Comparison of ENCODE assay signal across 12 cellular contexts in the genomic region with DNA sequence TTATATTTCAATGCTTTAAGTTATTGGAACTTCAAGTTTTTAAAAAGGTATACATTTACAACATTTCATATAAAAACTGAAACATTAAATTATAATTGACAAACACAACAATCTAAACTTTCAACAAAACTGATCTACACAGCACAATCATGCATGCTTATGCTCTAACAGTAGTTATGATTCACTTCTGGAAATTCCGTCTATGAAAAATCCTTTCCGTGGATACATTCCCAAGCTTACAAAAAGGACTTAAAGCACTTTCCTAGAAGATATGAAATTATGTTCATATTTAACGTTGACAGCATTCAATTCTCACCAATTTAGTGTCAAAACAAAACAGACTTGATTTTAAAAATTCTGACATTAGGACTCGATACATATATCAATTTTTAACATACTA. TPM values are rescaled to one million over a fixed set of nuclear protein-coding genes. Genes with fewer than 3 reads are reported as not detected.
A peak's percentile ranks its signal among the peaks of the same experiment; 100 is the strongest.
DNase-seq lines count a peak whose midpoint lies in the region; ATAC-seq and TF ChIP-seq lines count a peak whose summit lies in the region.
"Had no signal": no experiment of that assay in that cellular context is flagged by ENCODE, and none has a peak within 500 bp of the region (broad histone marks: within the 10 kb centered on the region; RNA-seq: fewer than 3 reads in every experiment).

No MANE protein-coding gene starts in this region.

- peaks cover 9% of the 10 kb centered on the region for H3K27me3 Mint-ChIP-seq in type B pancreatic cell

- H3K36me3 ChIP-seq in heart right ventricle (peaks cover 0 to 79% (median 65%) of the 10 kb centered on the region in 9 donors), left lung (peaks cover 0 to 71% of the 10 kb centered on the region in 2 donors), testis (ENCODE audit: low read depth, missing control alignments) (no peaks in the 10 kb centered on the region)

- peaks cover 37% of the 10 kb centered on the region for H3K4me1 Mint-ChIP-seq in type B pancreatic cell (ENCODE audit: unreplicated experiment)

- peaks cover 73% of the 10 kb centered on the region for H3K36me3 Mint-ChIP-seq in type B pancreatic cell

- no peaks in the 10 kb centered on the region for H3K9me3 Mint-ChIP-seq in type B pancreatic cell

- H3K27ac Mint-ChIP-seq in type B pancreatic cell, result peak overlapping the region; percentile 100

- DNase-seq in heart right ventricle, result no peak
- no peak for DNase-seq in left ventricle myocardium superior
- no peak for DNase-seq in astrocyte of the cerebellum (ENCODE audit: low read depth)
- DNase-seq in left lung, result no peak
- no peak for DNase-seq in type B pancreatic cell (ENCODE audit: extremely low spot score, unreplicated experiment)
- DNase-seq in retina, result no peak
- DNase-seq in testis, result no peak
- no peak for DNase-seq in activated CD8-positive, alpha-beta memory T cell treated with anti-CD3 and anti-CD28 coated beads, Interleukin-2, amount 50 U/mL, for 48 hours
- DNase-seq: caudate nucleus, DMS 273 treated with DMSO at 0.1 percent for 48 hours, NCI-H2227 treated with DMSO at 0.1 percent for 48 hours, small intestine had no signal

- H3K27ac ChIP-seq in heart right ventricle (no peak overlapping the region), left lung (peak overlapping the region in 1 of 2 donors; percentile 9), testis (no peak overlapping the region)

- peak overlapping the region in 9 of 10 donors; percentile 3 to 98 (median 89) for H3K4me3 ChIP-seq in heart right ventricle
- H3K4me3 ChIP-seq in astrocyte of the cerebellum (ENCODE audit: low read depth, low read length), result peak overlapping the region; percentile 87
- H3K4me3 ChIP-seq in left lung, result peak overlapping the region; percentile 66 to 96
- H3K4me3 ChIP-seq in testis, result peak overlapping the region in 1 of 2 donors; percentile 2

- ATAC-seq in heart right ventricle (no peak), left ventricle myocardium superior (no peak), left lung (no peak)

- TF ChIP-seq CTCF in heart right ventricle (IDR thresholded peaks at IDR 0.05) (no peak), astrocyte of the cerebellum (IDR thresholded peaks at IDR 0.05; ENCODE audit: low read depth, low read length, missing control alignments) (no peak), left lung (IDR thresholded peaks at IDR 0.05) (no peak), type B pancreatic cell (conservative IDR thresholded peaks at IDR 0.05) (no peak), testis (IDR thresholded peaks at IDR 0.05) (no peak)

- no peaks in the 10 kb centered on the region for H3K27me3 ChIP-seq in heart right ventricle
- no peaks in the 10 kb centered on the region for H3K27me3 ChIP-seq in left lung
- H3K27me3 ChIP-seq in testis, result no peaks in the 10 kb centered on the region

- no peak for TF ChIP-seq POLR2A in testis (IDR thresholded peaks at IDR 0.05)

- H3K9me3 ChIP-seq in heart right ventricle, result no peaks in the 10 kb centered on the region
- H3K9me3 ChIP-seq in left lung, result no peaks in the 10 kb centered on the region
- no peaks in the 10 kb centered on the region for H3K9me3 ChIP-seq in testis

- WGBS in heart right ventricle, 2 donors, result 2 to 6% methylated on average over 4 of the region's 4 CpGs
- WGBS in testis, 2 donors, result 25 to 30% methylated on average over 4 of the region's 4 CpGs

- H3K4me3 Mint-ChIP-seq in type B pancreatic cell, result peak overlapping the region; percentile 99

- H3K4me1 ChIP-seq in heart right ventricle, result peaks cover 13 to 83% (median 76%) of the 10 kb centered on the region in 9 donors
- peaks cover 25 to 79% of the 10 kb centered on the region in 2 donors for H3K4me1 ChIP-seq in left lung
- H3K4me1 ChIP-seq in testis, result peaks cover 37% of the 10 kb centered on the region

- in situ Hi-C loops in astrocyte of the cerebellum (cut with HindIII; ENCODE audit: low sequenced_read_pairs), result no loop called here

- intact Hi-C loops in heart right ventricle (cut with DNase I) (loop anchor here in 2 of 10 donors (5.0 kb wide), 2 partner anchors 62 to 67 kb away; partner anchors contain the start of gene RUFY1 (in 1 of the 2)), left ventricle myocardium superior (cut with micrococcal nuclease) (no loop called here), left lung (cut with DNase I) (no loop called here), testis (cut with DNase I; ENCODE audit: low total_unique reads) (loop anchor here (10.0 kb wide), 1 partner anchor 75 kb away; the partner anchor contains the start of gene CANX)

RNA-seq across cellular contexts. Expression of gene HNRNPH1, which starts 3.7 kb away (rescaled TPM):
- total RNA-seq in heart right ventricle (100 to 1,000 TPM; 147 to 227 (median 168) TPM), left ventricle myocardium superior (230 TPM), left lung (100 to 1,000 TPM; 404 to 490 TPM), type B pancreatic cell (ENCODE audit: low replicate concordance) (560 and 893 TPM in 2 replicates), testis (100 to 1,000 TPM; 626 to 636 TPM)
- polyA plus RNA-seq in heart right ventricle (100 to 1,000 TPM; 114 to 217 TPM), testis (ENCODE audit: insufficient read depth, low read depth, low replicate concordance) (395 TPM)
